Comparison of ENCODE assay signal across 1 cellular context in genomic region chr17:17943281-17943984, GRCh38.
TF ChIP-seq lines count a peak whose summit lies in the region.

No MANE protein-coding gene starts in this region.

TF ChIP-seq in A549, 52 proteins besides CTCF, POLR2A, EP300 and RAD21 (continued from another document):
- TF ChIP-seq REST (IDR thresholded peaks at IDR 0.05) (no peak), KDM5A (IDR thresholded peaks at IDR 0.05) (no peak), EHF (CRISPR knock-in tag; IDR thresholded peaks at IDR 0.05) (no peak)
TF ChIP-seq in A549: peak in this region for 0.
